9 cellular contexts compared by ENCODE assay signal in genomic region chr4:80362578-80363181, GRCh38. TPM values are rescaled to one million over a fixed set of nuclear protein-coding genes. Genes with fewer than 3 reads are reported as not detected.
DNase-seq lines count a peak whose midpoint lies in the region; ATAC-seq and TF ChIP-seq lines count a peak whose summit lies in the region.
"Had no signal": no experiment of that assay in that cellular context is flagged by ENCODE, and none has a peak within 500 bp of the region (broad histone marks: within the 10 kb centered on the region; RNA-seq: fewer than 3 reads in every experiment).

No MANE protein-coding gene starts in this region.

- no peaks in the 10 kb centered on the region for H3K4me1 ChIP-seq in spleen

- no peaks in the 10 kb centered on the region for H3K9me3 Mint-ChIP-seq in activated CD8-positive, alpha-beta memory T cell treated with anti-CD3 and anti-CD28 coated beads, Interleukin-2, amount 10 ng/mL, durations not matched to agents 7 days and 5 days (ENCODE audit: low read depth)
- no peaks in the 10 kb centered on the region for H3K9me3 Mint-ChIP-seq in HFFc6
- no peaks in the 10 kb centered on the region for H3K9me3 Mint-ChIP-seq in activated T-cell treated with anti-CD3 and anti-CD28 coated beads, Interleukin-2, amount 50 U/mL, for 24 hours
- peaks cover 1% of the 10 kb centered on the region for H3K9me3 Mint-ChIP-seq in glutamatergic neuron (ENCODE audit: unreplicated experiment)

- intact Hi-C loops in spleen (cut with DNase I; ENCODE audit: low total_unique reads), result loop anchor here (5.0 kb wide), 1 partner anchor 680 kb away; no protein-coding TSS in a partner anchor

- TF ChIP-seq CTCF in HFFc6 (IDR thresholded peaks at IDR 0.05), result peak; percentile 70
- peak; percentile 19 for TF ChIP-seq CTCF in glutamatergic neuron (IDR thresholded peaks at IDR 0.05; ENCODE audit: partially characterized antibody, unreplicated experiment)
- peak in 7 of 11 experiments; percentile 6 to 41 (median 26) for TF ChIP-seq CTCF in spleen (IDR thresholded peaks at IDR 0.05 in 8 of 11, conservative IDR thresholded peaks at IDR 0.05 in 3 of 11)

- H3K36me3 ChIP-seq in spleen, result no peaks in the 10 kb centered on the region

- no peak overlapping the region for H3K4me3 Mint-ChIP-seq in activated CD8-positive, alpha-beta memory T cell treated with anti-CD3 and anti-CD28 coated beads, Interleukin-2, amount 10 ng/mL, durations not matched to agents 7 days and 5 days
- H3K4me3 Mint-ChIP-seq in HFFc6 (no peak overlapping the region), glutamatergic neuron (ENCODE audit: unreplicated experiment) (no peak overlapping the region)
- no peak overlapping the region for H3K4me3 Mint-ChIP-seq in activated T-cell treated with anti-CD3 and anti-CD28 coated beads, Interleukin-2, amount 50 U/mL, for 24 hours

- H3K9me3 ChIP-seq in spleen, result no peaks in the 10 kb centered on the region

- ATAC-seq in activated CD8-positive, alpha-beta memory T cell treated with anti-CD3 and anti-CD28 coated beads, Interleukin-2, amount 10 ng/mL, durations not matched to agents 7 days and 5 days, result peak; percentile 63
- no peak for ATAC-seq in GM21381 (IDR thresholded peaks at IDR 0.05; ENCODE audit: unreplicated experiment)

- WGBS in spleen, 5 donors, result 12 to 20% (median 16%) methylated on average over 4 of the region's 4 CpGs

- peaks cover 0 to 21% (median 0%) of the 10 kb centered on the region in 7 donors for H3K27me3 ChIP-seq in spleen (replicated peaks in 1 of 7)

- H3K4me3 ChIP-seq in spleen, result no peak overlapping the region

- CTCF ChIA-PET in activated CD8-positive, alpha-beta memory T cell treated with anti-CD3 and anti-CD28 coated beads, Interleukin-2, amount 10 ng/mL, durations not matched to agents 7 days and 5 days (lab: Charles Lee), result interaction anchor here (1.0 to 1.9 kb wide), 5 partner anchors 10 to 677 kb away, joined by 3 to 7 read pairs (median 4); no protein-coding TSS in a partner anchor

- TF ChIP-seq POLR2A in spleen (IDR thresholded peaks at IDR 0.05), result no peak

- no peak overlapping the region for H3K27ac Mint-ChIP-seq in activated CD8-positive, alpha-beta memory T cell treated with anti-CD3 and anti-CD28 coated beads, Interleukin-2, amount 10 ng/mL, durations not matched to agents 7 days and 5 days
- H3K27ac Mint-ChIP-seq in HFFc6 (no peak overlapping the region), glutamatergic neuron (ENCODE audit: unreplicated experiment) (no peak overlapping the region)
- no peak overlapping the region for H3K27ac Mint-ChIP-seq in activated T-cell treated with anti-CD3 and anti-CD28 coated beads, Interleukin-2, amount 50 U/mL, for 24 hours

- peak; percentile 67 for DNase-seq in activated CD8-positive, alpha-beta memory T cell treated with anti-CD3 and anti-CD28 coated beads, Interleukin-2, amount 10 ng/mL, durations not matched to agents 7 days and 5 days
- no peak for DNase-seq in activated CD8-positive, alpha-beta memory T cell treated with anti-CD3 and anti-CD28 coated beads, Interleukin-2, amount 50 U/mL, for 48 hours
- DNase-seq in HFFc6, result peak; percentile 10
- DNase-seq in NCI-H69 (lab: John Stamatoyannopoulos, UW), result peak; percentile 68
- peak; percentile 38 for DNase-seq in activated T-cell treated with anti-CD3 and anti-CD28 coated beads, Interleukin-2, amount 50 U/mL, for 24 hours
- peak; percentile 75 for DNase-seq in glutamatergic neuron
- peak; percentile 75 for DNase-seq in spleen

- peaks cover 31% of the 10 kb centered on the region for H3K27me3 Mint-ChIP-seq in activated CD8-positive, alpha-beta memory T cell treated with anti-CD3 and anti-CD28 coated beads, Interleukin-2, amount 10 ng/mL, durations not matched to agents 7 days and 5 days
- H3K27me3 Mint-ChIP-seq in HFFc6 (ENCODE audit: insufficient read depth) (no peaks in the 10 kb centered on the region), glutamatergic neuron (ENCODE audit: unreplicated experiment) (no peaks in the 10 kb centered on the region)
- H3K27me3 Mint-ChIP-seq in activated T-cell treated with anti-CD3 and anti-CD28 coated beads, Interleukin-2, amount 50 U/mL, for 24 hours, result peaks cover 30% of the 10 kb centered on the region

- peaks cover 7% of the 10 kb centered on the region for H3K4me1 Mint-ChIP-seq in activated CD8-positive, alpha-beta memory T cell treated with anti-CD3 and anti-CD28 coated beads, Interleukin-2, amount 10 ng/mL, durations not matched to agents 7 days and 5 days
- H3K4me1 Mint-ChIP-seq in HFFc6 (ENCODE audit: low read depth), result peaks cover 32% of the 10 kb centered on the region
- H3K4me1 Mint-ChIP-seq in activated T-cell treated with anti-CD3 and anti-CD28 coated beads, Interleukin-2, amount 50 U/mL, for 24 hours (ENCODE audit: low read depth), result peaks cover 6% of the 10 kb centered on the region
- H3K4me1 Mint-ChIP-seq in glutamatergic neuron (ENCODE audit: low read depth, unreplicated experiment), result peaks cover 4% of the 10 kb centered on the region

- no peaks in the 10 kb centered on the region for H3K36me3 Mint-ChIP-seq in activated CD8-positive, alpha-beta memory T cell treated with anti-CD3 and anti-CD28 coated beads, Interleukin-2, amount 10 ng/mL, durations not matched to agents 7 days and 5 days
- peaks cover 4% of the 10 kb centered on the region for H3K36me3 Mint-ChIP-seq in HFFc6 (ENCODE audit: low read depth)
- H3K36me3 Mint-ChIP-seq in activated T-cell treated with anti-CD3 and anti-CD28 coated beads, Interleukin-2, amount 50 U/mL, for 24 hours (ENCODE audit: low read depth), result no peaks in the 10 kb centered on the region
- H3K36me3 Mint-ChIP-seq in glutamatergic neuron (ENCODE audit: unreplicated experiment), result no peaks in the 10 kb centered on the region

- no peak overlapping the region for H3K27ac ChIP-seq in spleen

RNA-seq across cellular contexts. Expression of gene CFAP299, which starts 27.1 kb away (rescaled TPM):
- total RNA-seq in activated CD8-positive, alpha-beta memory T cell treated with anti-CD3 and anti-CD28 coated beads, Interleukin-2, amount 10 ng/mL, durations not matched to agents 7 days and 5 days, result not detected
- 1 to 10 TPM; 4.8 to 9.0 (median 8.7) TPM for total RNA-seq in HFFc6 (2021; fragmentation: NEBNext Ultra II Directional; extraction: Animal tissue kit (Norgen Biotek cat#: 25700))
- total RNA-seq in glutamatergic neuron (ENCODE audit: unreplicated experiment), result not detected
- total RNA-seq in spleen, result not detected
- polyA plus RNA-seq in spleen, result under 1 TPM in 1 of 3 donors, not detected in 2; 0.11 TPM
- total RNA-seq: dermis microvascular lymphatic vessel endothelial cell had no signal

Comparison
In these comparisons a context has a peak if more than half of its experiments do, and no peak if none do; other contexts are left out.
1. CTCF ChIP-seq: peak in every context shown above with its lines; median percentile 70 in HFFc6; 26 in spleen; 19 in glutamatergic neuron.